29 cellular contexts compared by ENCODE assay signal in genomic region chr5:151055336-151055735, GRCh38. TPM values are rescaled to one million over a fixed set of nuclear protein-coding genes. Genes with fewer than 3 reads are reported as not detected.
A peak's percentile ranks its signal among the peaks of the same experiment; 100 is the strongest.
DNase-seq lines count a peak whose midpoint lies in the region; ATAC-seq, FAIRE-seq and TF ChIP-seq lines count a peak whose summit lies in the region.
"Had no signal": no experiment of that assay in that cellular context is flagged by ENCODE, and none has a peak within 500 bp of the region (broad histone marks: within the 10 kb centered on the region; RNA-seq: fewer than 3 reads in every experiment).

No MANE protein-coding gene starts in this region.

- ATAC-seq in activated T-cell treated with anti-CD3 and anti-CD28 coated beads, Interleukin-2, amount 50 U/mL, for 72 hours (replicated peaks in 1 of 2): no peak
- no peak for ATAC-seq in stimulated activated memory B cell treated with anti-CD40 and anti-IgM and Interleukin-4, amounts not matched to agents 10 μg/mL and 1 μg/mL and 100 μg/mL, for 72 hours
- ATAC-seq in GM21390 (IDR thresholded peaks at IDR 0.05; ENCODE audit: unreplicated experiment): no peak
- ATAC-seq: HCT116 had no signal

- TF ChIP-seq CTCF in hepatocyte (IDR thresholded peaks at IDR 0.05; ENCODE audit: poor library complexity): no peak
- no peak for TF ChIP-seq CTCF in smooth muscle cell (IDR thresholded peaks at IDR 0.05; ENCODE audit: borderline replicate concordance, insufficient read depth, poor library complexity, severe bottlenecking)

- H2AFZ ChIP-seq in hepatocyte (no peak overlapping the region), smooth muscle cell (ENCODE audit: low read depth) (no peak overlapping the region)

- H3K27me3 Mint-ChIP-seq in activated T-cell treated with anti-CD3 and anti-CD28 coated beads, Interleukin-2, amount 50 U/mL, for 72 hours (ENCODE audit: low read depth): no peaks in the 10 kb centered on the region
- no peaks in the 10 kb centered on the region for H3K27me3 Mint-ChIP-seq in stimulated activated memory B cell treated with anti-CD40 and anti-IgM and Interleukin-4, amounts not matched to agents 10 μg/mL and 1 μg/mL and 100 μg/mL, for 72 hours
- H3K27me3 Mint-ChIP-seq: activated B cell treated with CpG ODN at 0.5 μM for 24 hours, IgD-negative memory B cell had no signal

- H3K27ac ChIP-seq in hepatocyte: peak overlapping the region; percentile 83
- H3K27ac ChIP-seq in smooth muscle cell (ENCODE audit: low read depth): no peak overlapping the region
- H3K27ac ChIP-seq: ovary, SK-N-MC, skin epidermis had no signal

- no peak for TF ChIP-seq POLR2A in GM12892 (IDR thresholded peaks at IDR 0.05; ENCODE audit: low read depth, low read length)

- no peaks in the 10 kb centered on the region for H3K9me2 ChIP-seq in hepatocyte (replicated peaks; ENCODE audit: insufficient read depth)

- FAIRE-seq in GM12892 (lab: Jason Lieb, UNC): peak; percentile 71

- no peak overlapping the region for H3K4me3 ChIP-seq in hepatocyte
- H3K4me3 ChIP-seq in smooth muscle cell: no peak overlapping the region
- H3K4me3 ChIP-seq: ovary, SK-N-MC, skin epidermis, stomach had no signal

- H3K36me3 ChIP-seq in hepatocyte (replicated peaks; ENCODE audit: insufficient read depth, low read depth) (no peaks in the 10 kb centered on the region), smooth muscle cell (ENCODE audit: low read depth) (peaks cover 7% of the 10 kb centered on the region)
- H3K36me3 ChIP-seq: ovary had no signal

- H3K4me3 Mint-ChIP-seq in activated T-cell treated with anti-CD3 and anti-CD28 coated beads, Interleukin-2, amount 50 U/mL, for 72 hours: no peak overlapping the region
- H3K4me3 Mint-ChIP-seq in stimulated activated memory B cell treated with anti-CD40 and anti-IgM and Interleukin-4, amounts not matched to agents 10 μg/mL and 1 μg/mL and 100 μg/mL, for 72 hours: no peak overlapping the region
- H3K4me3 Mint-ChIP-seq: activated B cell treated with CpG ODN at 0.5 μM for 24 hours, IgD-negative memory B cell, nephron progenitor cell had no signal

- no peak overlapping the region for H3K9ac ChIP-seq in smooth muscle cell (ENCODE audit: low read depth)

- H3K9me3 ChIP-seq in hepatocyte (ENCODE audit: low read depth) (no peaks in the 10 kb centered on the region), smooth muscle cell (replicated peaks; ENCODE audit: low read depth) (no peaks in the 10 kb centered on the region)
- H3K9me3 ChIP-seq: BE2C, ovary, stomach had no signal

- peaks cover 51% of the 10 kb centered on the region for H3K4me1 Mint-ChIP-seq in activated T-cell treated with anti-CD3 and anti-CD28 coated beads, Interleukin-2, amount 50 U/mL, for 72 hours (ENCODE audit: low read depth)
- H3K4me1 Mint-ChIP-seq in stimulated activated memory B cell treated with anti-CD40 and anti-IgM and Interleukin-4, amounts not matched to agents 10 μg/mL and 1 μg/mL and 100 μg/mL, for 72 hours: peaks cover 81% of the 10 kb centered on the region

- H3K9me3 Mint-ChIP-seq in activated T-cell treated with anti-CD3 and anti-CD28 coated beads, Interleukin-2, amount 50 U/mL, for 72 hours: no peaks in the 10 kb centered on the region
- H3K9me3 Mint-ChIP-seq in stimulated activated memory B cell treated with anti-CD40 and anti-IgM and Interleukin-4, amounts not matched to agents 10 μg/mL and 1 μg/mL and 100 μg/mL, for 72 hours: no peaks in the 10 kb centered on the region
- H3K9me3 Mint-ChIP-seq: activated B cell treated with CpG ODN at 0.5 μM for 24 hours, nephron progenitor cell had no signal

- H3K4me1 ChIP-seq in hepatocyte (ENCODE audit: insufficient read depth): peaks cover 6% of the 10 kb centered on the region
- no peaks in the 10 kb centered on the region for H3K4me1 ChIP-seq in smooth muscle cell (ENCODE audit: low read depth)

- H3K27ac Mint-ChIP-seq in activated T-cell treated with anti-CD3 and anti-CD28 coated beads, Interleukin-2, amount 50 U/mL, for 72 hours: peak overlapping the region; percentile 41
- peak overlapping the region; percentile 6 for H3K27ac Mint-ChIP-seq in stimulated activated memory B cell treated with anti-CD40 and anti-IgM and Interleukin-4, amounts not matched to agents 10 μg/mL and 1 μg/mL and 100 μg/mL, for 72 hours
- H3K27ac Mint-ChIP-seq: activated B cell treated with CpG ODN at 0.5 μM for 24 hours had no signal

- H3K27me3 ChIP-seq in hepatocyte: no peaks in the 10 kb centered on the region
- no peaks in the 10 kb centered on the region for H3K27me3 ChIP-seq in smooth muscle cell (ENCODE audit: low read depth)
- H3K27me3 ChIP-seq: BE2C, ovary, stomach had no signal

- peaks cover 23 to 40% of the 10 kb centered on the region in 2 donors for H3K36me3 Mint-ChIP-seq in activated T-cell treated with anti-CD3 and anti-CD28 coated beads, Interleukin-2, amount 50 U/mL, for 72 hours (ENCODE audit: insufficient read depth in 2 of 2)
- peaks cover 88% of the 10 kb centered on the region for H3K36me3 Mint-ChIP-seq in stimulated activated memory B cell treated with anti-CD40 and anti-IgM and Interleukin-4, amounts not matched to agents 10 μg/mL and 1 μg/mL and 100 μg/mL, for 72 hours

- no peaks in the 10 kb centered on the region for H3F3A ChIP-seq in smooth muscle cell (ENCODE audit: low read depth)

- 81% methylated on average over 5 of the region's 6 CpGs for WGBS in hepatocyte (ENCODE audit: low lambda C conversion rate, missing lambda C conversion rate)
- 97% methylated on average over 6 of the region's 6 CpGs for WGBS in smooth muscle cell (ENCODE audit: low lambda C conversion rate)

- H4K20me1 ChIP-seq in hepatocyte (ENCODE audit: insufficient read depth, poor library complexity, severe bottlenecking) (no peaks in the 10 kb centered on the region), smooth muscle cell (ENCODE audit: low read depth) (peaks cover 47% of the 10 kb centered on the region)

- H3K4me2 ChIP-seq in hepatocyte: no peak overlapping the region
- H3K4me2 ChIP-seq in smooth muscle cell: no peak overlapping the region

- no peaks in the 10 kb centered on the region for H3K79me2 ChIP-seq in hepatocyte
- no peaks in the 10 kb centered on the region for H3K79me2 ChIP-seq in smooth muscle cell (ENCODE audit: low read depth)

- DNase-seq in activated T-cell treated with anti-CD3 and anti-CD28 coated beads, Interleukin-2, amount 50 U/mL, for 72 hours: no peak
- DNase-seq in activated T-cell treated with anti-CD3 and anti-CD28 coated beads for 4 hours (no peak), GM12892 (ENCODE audit: insufficient read length) (no peak), hepatocyte (ENCODE audit: low spot score) (no peak), pons (ENCODE audit: low spot score) (no peak), smooth muscle cell (lab: John Stamatoyannopoulos, UW; ENCODE audit: unreplicated experiment) (no peak)
- DNase-seq: activated B cell treated with CpG ODN at 0.5 μM for 24 hours; activated CD4-positive, alpha-beta T cell treated with anti-CD3 and anti-CD28 coated beads, Interleukin-2, amount 50 U/mL, for 4 hours; activated gamma-delta T cell; BE2C; cortex of kidney; DMS153; effector memory CD4-positive, alpha-beta T cell; hypothalamus; NCI-H1048; NCI-H1694 treated with DMSO at 0.1 percent for 48 hours; NCI-H2171 treated with DMSO at 0.1 percent for 48 hours; NCI-H510A treated with DMSO at 0.1 percent for 48 hours; nephron progenitor cell; ovary; stimulated activated CD4-positive, alpha-beta T cell treated with anti-CD3 and anti-CD28 coated beads, Interleukin-1b, Interleukin-23, amount 100 ng/mL, for 48 hours; stomach; T-helper 1 cell had no signal

RNA-seq across cellular contexts. Expression of gene TNIP1, which starts 25.5 kb away (rescaled TPM):
- total RNA-seq in activated T-cell treated with anti-CD3 and anti-CD28 coated beads, Interleukin-2, amount 50 U/mL, for 72 hours: 100 to 1,000 TPM; 358 to 420 TPM
- polyA plus RNA-seq in GM12892 (2012; ENCODE audit: missing spikeins): 187 TPM
- 54.3 and 64.6 TPM in 2 replicates for total RNA-seq in hepatocyte
- 48.0 and 57.0 TPM in 2 replicates for polyA plus RNA-seq in hepatocyte
- total RNA-seq in smooth muscle cell: 45.7 and 51.4 TPM in 2 replicates
- polyA plus RNA-seq in smooth muscle cell: 64.4 and 73.7 TPM in 2 replicates

RNA-seq across cellular contexts. Expression of gene GPX3, which starts 34.9 kb away (rescaled TPM):
- not detected for total RNA-seq in activated T-cell treated with anti-CD3 and anti-CD28 coated beads, Interleukin-2, amount 50 U/mL, for 72 hours
- 2.2 TPM for polyA plus RNA-seq in GM12892 (2012; ENCODE audit: missing spikeins)
- 40.9 and 58.6 TPM in 2 replicates for total RNA-seq in hepatocyte
- polyA plus RNA-seq in hepatocyte: 66.2 and 69.9 TPM in 2 replicates
- 32.6 and 36.7 TPM in 2 replicates for total RNA-seq in smooth muscle cell
- polyA plus RNA-seq in smooth muscle cell: 59.3 and 67.5 TPM in 2 replicates

Comparison
In these comparisons a context has a peak if more than half of its experiments do, and no peak if none do; other contexts are left out.
1. RNA of gene GPX3, which starts 34.9 kb away (total RNA-seq): 40.9 to 58.6 TPM in hepatocyte and 32.6 to 36.7 TPM in smooth muscle cell; not detected in activated T-cell treated with anti-CD3 and anti-CD28 coated beads, Interleukin-2, amount 50 U/mL, for 72 hours; every median in the first group is over 10 times any median in the second.